1 cellular context compared by ENCODE assay signal in genomic region chr21:17688912-17689874, GRCh38.
TF ChIP-seq lines count a peak whose summit lies in the region.

No MANE protein-coding gene starts in this region.

TF ChIP-seq in IMR-90, 13 proteins besides CTCF, POLR2A, EP300 and RAD21 (continued from another document):
- TF ChIP-seq ELK1 (IDR thresholded peaks at IDR 0.05; ENCODE audit: borderline replicate concordance, low read depth, low read length) (no peak), MXI1 (IDR thresholded peaks at IDR 0.05; ENCODE audit: borderline replicate concordance, low read depth, low read length) (no peak), RCOR1 (IDR thresholded peaks at IDR 0.05; ENCODE audit: insufficient replicate concordance, low read length) (no peak), RFX5 (IDR thresholded peaks at IDR 0.05; ENCODE audit: low read depth, low read length) (no peak), CEBPB (IDR thresholded peaks at IDR 0.05; ENCODE audit: low read depth, low read length) (no peak), FOS (IDR thresholded peaks at IDR 0.05; ENCODE audit: low read depth, low read length) (no peak), MAZ (IDR thresholded peaks at IDR 0.05; ENCODE audit: borderline replicate concordance, low read depth, low read length) (no peak), NFE2L2 (IDR thresholded peaks at IDR 0.05; ENCODE audit: low read depth, low read length) (no peak), MAFK (IDR thresholded peaks at IDR 0.05; ENCODE audit: low read depth, low read length) (no peak), BHLHE40 (IDR thresholded peaks at IDR 0.05; ENCODE audit: low read depth, low read length) (no peak), CHD1 (IDR thresholded peaks at IDR 0.05; ENCODE audit: low read depth, low read length) (no peak), SMC3 (IDR thresholded peaks at IDR 0.05; ENCODE audit: low read depth, low read length) (no peak)
